In the genomic region with DNA sequence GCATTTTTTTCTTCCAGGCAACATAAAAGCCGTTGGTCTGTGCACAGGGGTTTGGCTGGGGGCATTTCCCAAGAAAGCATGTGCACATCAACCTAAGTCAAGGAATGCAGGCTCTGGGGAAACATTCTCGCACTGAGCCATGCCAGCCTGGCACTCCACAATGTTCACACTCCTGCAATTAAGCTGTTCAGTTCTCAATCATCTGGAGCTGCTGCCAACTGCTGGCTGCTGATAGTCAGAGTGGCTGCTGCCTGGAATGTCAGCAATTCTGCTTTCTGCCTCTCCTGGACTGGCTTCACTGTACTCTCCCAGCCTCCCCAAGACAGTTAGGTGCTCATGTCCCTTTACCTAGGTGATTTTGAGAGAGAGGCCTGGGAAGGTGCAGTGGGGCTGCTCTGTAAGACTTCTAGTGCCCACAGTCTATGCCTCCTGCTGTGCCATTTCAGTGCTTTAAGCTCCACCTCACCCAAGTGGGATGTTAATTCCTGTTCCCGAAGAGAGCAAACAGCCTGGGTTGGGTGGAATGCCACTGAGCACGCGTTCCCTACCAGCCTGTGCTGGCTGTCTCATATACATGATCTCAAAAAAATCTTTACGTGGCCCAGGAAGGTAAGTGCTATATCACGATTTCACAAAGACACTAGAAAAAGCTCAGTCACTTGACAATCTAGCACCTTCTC, we compare ENCODE assay signal across 14 cellular contexts.
A peak's percentile ranks its signal among the peaks of the same experiment; 100 is the strongest.
DNase-seq lines count a peak whose midpoint lies in the region; ATAC-seq and TF ChIP-seq lines count a peak whose summit lies in the region.
"Had no signal": no experiment of that assay in that cellular context is flagged by ENCODE, and none has a peak within 500 bp of the region (broad histone marks: within the 10 kb centered on the region; RNA-seq: fewer than 3 reads in every experiment).

No MANE protein-coding gene starts in this region.

- H3K4ac ChIP-seq in mesenchymal stem cell (ENCODE audit: low read depth in 1 of 2, low read length in 2 of 2): no peak overlapping the region

- H4K91ac ChIP-seq in mesenchymal stem cell (ENCODE audit: low read length): no peak overlapping the region

- no peak overlapping the region for H2BK120ac ChIP-seq in mesenchymal stem cell (ENCODE audit: low read depth, low read length)

- H3K9me3 ChIP-seq in mesenchymal stem cell (ENCODE audit: control insufficient read depth, low read length): no peaks in the 10 kb centered on the region
- H3K9me3 ChIP-seq: neutrophil had no signal

- no peak overlapping the region for H2BK5ac ChIP-seq in mesenchymal stem cell (ENCODE audit: low read depth, low read length, poor library complexity, severe bottlenecking)

- no peak overlapping the region for H3K4me3 ChIP-seq in epithelial cell of proximal tubule (ENCODE audit: low read depth, low read length)
- no peak overlapping the region for H3K4me3 ChIP-seq in mesenchymal stem cell (ENCODE audit: insufficient read depth in 1 of 2, low read depth in 1 of 2, low read length in 2 of 2)

- peaks cover 0 to 5% of the 10 kb centered on the region in 2 experiments for H3K27me3 ChIP-seq in mesenchymal stem cell (ENCODE audit: control insufficient read depth in 1 of 2, insufficient read depth in 1 of 2, low read length in 2 of 2)
- H3K27me3 ChIP-seq: neutrophil had no signal

- no peaks in the 10 kb centered on the region for H3K4me1 ChIP-seq in mesenchymal stem cell (ENCODE audit: control insufficient read depth, insufficient read depth, low read depth, low read length)

- no peaks in the 10 kb centered on the region for H3K79me1 ChIP-seq in mesenchymal stem cell (replicated peaks; ENCODE audit: low read length, poor library complexity, severe bottlenecking)

- no peak overlapping the region for H3K18ac ChIP-seq in mesenchymal stem cell (ENCODE audit: low read depth in 1 of 2, low read length in 2 of 2)

- DNase-seq in NCI-H1092 treated with DMSO at 0.1 percent for 48 hours (lab: John Stamatoyannopoulos, UW): peak; percentile 22
- DNase-seq in epithelial cell of proximal tubule (ENCODE audit: low read depth): peak; percentile 39
- no peak for DNase-seq in mesenchymal stem cell
- peak in 26 of 49 donors; percentile 16 to 65 (median 34) for DNase-seq in substantia nigra (lab: John Stamatoyannopoulos, UW)
- DNase-seq in effector CD4-positive, alpha-beta T cell: no peak
- no peak for DNase-seq in ecto neural progenitor cell (ENCODE audit: low spot score)
- DNase-seq: activated naive CD8-positive, alpha-beta T cell treated with anti-CD3 and anti-CD28 coated beads, Interleukin-2, amount 50 U/mL, for 24 hours; CD4-positive, CD25-positive, alpha-beta regulatory T cell; HCEC 1CT; NCI-H2107; stimulated activated CD4-positive, alpha-beta T cell treated with anti-CD3 and anti-CD28 coated beads, Interleukin-2, amount 100 ng/mL, for 24 hours had no signal

- TF ChIP-seq CTCF in epithelial cell of proximal tubule (conservative IDR thresholded peaks at IDR 0.05; ENCODE audit: low read depth, low read length): peak; percentile 10

- H4K8ac ChIP-seq in mesenchymal stem cell (ENCODE audit: low read length): peak overlapping the region; percentile 61

- H3K23ac ChIP-seq in mesenchymal stem cell (ENCODE audit: low read length in 2 of 2): no peak overlapping the region

- no peaks in the 10 kb centered on the region for H3K36me3 ChIP-seq in mesenchymal stem cell (ENCODE audit: control insufficient read depth in 1 of 2, insufficient read depth in 2 of 2, low read depth in 1 of 2, low read length in 2 of 2)
- H3K36me3 ChIP-seq: neutrophil had no signal

- no peak overlapping the region for H3K14ac ChIP-seq in mesenchymal stem cell (ENCODE audit: low read length in 2 of 2)

- ATAC-seq in GM21717 (IDR thresholded peaks at IDR 0.05; ENCODE audit: unreplicated experiment): no peak
- ATAC-seq: activated naive CD8-positive, alpha-beta T cell treated with anti-CD3 and anti-CD28 coated beads, Interleukin-2, amount 50 U/mL, for 24 hours; SK-N-SH treated with all-trans-retinoic acid at 6 μM for 48 hours had no signal

- H2BK12ac ChIP-seq in mesenchymal stem cell (ENCODE audit: low read length in 2 of 2): no peak overlapping the region

- no peak overlapping the region for H3K4me2 ChIP-seq in mesenchymal stem cell (ENCODE audit: low read length, poor library complexity, severe bottlenecking)

- no peak overlapping the region for H2BK15ac ChIP-seq in mesenchymal stem cell (ENCODE audit: low read depth, poor library complexity, severe bottlenecking)

- H3K27ac ChIP-seq in mesenchymal stem cell (ENCODE audit: low read length, poor library complexity, severe bottlenecking) (no peak overlapping the region), substantia nigra (ENCODE audit: low read depth, low read length, poor library complexity, severe bottlenecking) (peak overlapping the region; percentile 79)
- H3K27ac ChIP-seq: neutrophil had no signal

- no peak overlapping the region for H2AK5ac ChIP-seq in mesenchymal stem cell (ENCODE audit: low read length, severe bottlenecking)

- 89% methylated on average over 7 of the region's 7 CpGs for WGBS in mesenchymal stem cell

- no peak overlapping the region for H3K9ac ChIP-seq in mesenchymal stem cell (ENCODE audit: low read length)

- no peak overlapping the region for H2AFZ ChIP-seq in mesenchymal stem cell (ENCODE audit: low read depth, low read length)

Comparison
In these comparisons a context has a peak if more than half of its experiments do, and no peak if none do; other contexts are left out.
1. DNase-seq: peak in NCI-H1092 treated with DMSO at 0.1 percent for 48 hours (single experiment), epithelial cell of proximal tubule (single experiment) and substantia nigra (26 of 49); none in mesenchymal stem cell (single experiment), effector CD4-positive, alpha-beta T cell (single experiment) and ecto neural progenitor cell (single experiment).